In the genomic region with DNA sequence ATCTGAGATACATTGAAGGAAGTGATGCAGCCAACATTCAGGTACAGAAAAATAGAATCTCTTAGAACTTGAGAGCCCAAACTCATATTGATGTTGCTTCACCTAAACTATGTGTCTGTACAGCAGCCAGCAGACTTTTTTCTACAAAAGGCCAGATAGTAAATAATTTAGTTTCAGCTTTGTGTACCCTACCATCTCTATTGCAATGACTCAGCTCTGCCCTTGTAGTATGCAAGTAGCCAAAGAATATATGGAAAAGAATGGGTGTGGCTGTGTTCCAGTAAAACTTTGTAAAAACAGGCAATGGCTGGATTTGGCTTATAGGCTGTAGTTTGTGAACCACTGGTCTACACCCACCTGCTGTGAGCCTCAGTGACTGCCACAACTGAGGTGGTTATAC, we compare ENCODE assay signal across 18 cellular contexts.
DNase-seq lines count a peak whose midpoint lies in the region; ATAC-seq and TF ChIP-seq lines count a peak whose summit lies in the region.
"Had no signal": no experiment of that assay in that cellular context is flagged by ENCODE, and none has a peak within 500 bp of the region (broad histone marks: within the 10 kb centered on the region; RNA-seq: fewer than 3 reads in every experiment).

No MANE protein-coding gene starts in this region.

- H3K4me2 ChIP-seq in fibroblast of lung (ENCODE audit: extremely low read depth, insufficient read depth, low read length) = no peak overlapping the region

- no peak overlapping the region for H3K4me3 Mint-ChIP-seq in T-helper 2 cell treated with Interferon-gamma antibody and Interleukin-4, amounts not matched to agents 5 μg/mL and 100 μg/mL, for 36 hours
- H3K4me3 Mint-ChIP-seq in activated T-helper 1 cell treated with anti-CD3 and anti-CD28 coated beads, Interleukin-12 subunit alpha, Interleukin-12 subunit beta, Interleukin-2, Interleukin-4 antibody, amounts not matched to agents 30 ng/mL and 10 ng/mL and 1 ng/mL, durations not matched to agents 14 hours and 24 hours and 36 hours = no peak overlapping the region
- H3K4me3 Mint-ChIP-seq: CD8-positive, alpha-beta memory T cell had no signal

- no peaks in the 10 kb centered on the region for H4K20me1 ChIP-seq in fibroblast of lung (ENCODE audit: control insufficient read depth, extremely low read depth, insufficient read depth, low read length)

- no peaks in the 10 kb centered on the region for H3K36me3 Mint-ChIP-seq in T-helper 2 cell treated with Interferon-gamma antibody and Interleukin-4, amounts not matched to agents 5 μg/mL and 100 μg/mL, for 36 hours (ENCODE audit: low read depth)
- H3K36me3 Mint-ChIP-seq in activated T-helper 1 cell treated with anti-CD3 and anti-CD28 coated beads, Interleukin-12 subunit alpha, Interleukin-12 subunit beta, Interleukin-2, Interleukin-4 antibody, amounts not matched to agents 30 ng/mL and 10 ng/mL and 1 ng/mL, durations not matched to agents 14 hours and 24 hours and 36 hours (ENCODE audit: low read depth) = no peaks in the 10 kb centered on the region
- H3K36me3 Mint-ChIP-seq: CD8-positive, alpha-beta memory T cell had no signal

- no peak overlapping the region for H3K9ac ChIP-seq in fibroblast of lung (ENCODE audit: insufficient read depth, low read length)

- TF ChIP-seq CTCF in astrocyte of the spinal cord (IDR thresholded peaks at IDR 0.05; ENCODE audit: low read depth, low read length) (no peak), fibroblast of lung (conservative IDR thresholded peaks at IDR 0.05 in 1 of 2, IDR thresholded peaks at IDR 0.05 in 1 of 2; ENCODE audit: low read depth in 1 of 2, low read length in 2 of 2) (no peak)

- H3K27me3 Mint-ChIP-seq in T-helper 2 cell treated with Interferon-gamma antibody and Interleukin-4, amounts not matched to agents 5 μg/mL and 100 μg/mL, for 36 hours (ENCODE audit: low read depth) = no peaks in the 10 kb centered on the region
- no peaks in the 10 kb centered on the region for H3K27me3 Mint-ChIP-seq in activated T-helper 1 cell treated with anti-CD3 and anti-CD28 coated beads, Interleukin-12 subunit alpha, Interleukin-12 subunit beta, Interleukin-2, Interleukin-4 antibody, amounts not matched to agents 30 ng/mL and 10 ng/mL and 1 ng/mL, durations not matched to agents 14 hours and 24 hours and 36 hours (ENCODE audit: insufficient read depth)
- H3K27me3 Mint-ChIP-seq: CD8-positive, alpha-beta memory T cell had no signal

- peak; percentile 24 for DNase-seq in H4 (ENCODE audit: low spot score)
- peak; percentile 72 for DNase-seq in astrocyte of the spinal cord (ENCODE audit: low read depth, low spot score)
- DNase-seq in fibroblast of lung (ENCODE audit: low read depth in 2 of 2) = peak; percentile 43 to 82
- DNase-seq in skeletal muscle cell (ENCODE audit: low read depth) = peak; percentile 28
- no peak for DNase-seq in T-helper 2 cell treated with Interferon-gamma antibody and Interleukin-4, amounts not matched to agents 5 μg/mL and 100 μg/mL, for 36 hours (ENCODE audit: low spot score)
- DNase-seq in activated T-helper 1 cell treated with anti-CD3 and anti-CD28 coated beads, Interleukin-12 subunit alpha, Interleukin-12 subunit beta, Interleukin-2, Interleukin-4 antibody, amounts not matched to agents 30 ng/mL and 10 ng/mL and 1 ng/mL, durations not matched to agents 14 hours and 24 hours and 36 hours (ENCODE audit: low spot score) = no peak
- DNase-seq: C1 segment of cervical spinal cord; CD8-positive, alpha-beta memory T cell; NCI-H1417; NCI-H187 treated with DMSO at 0.1 percent for 48 hours; NCI-H226; NCI-H524 treated with DMSO at 0.1 percent for 48 hours; PC-3; SIG-M5 had no signal

- no peaks in the 10 kb centered on the region for H3K79me2 ChIP-seq in fibroblast of lung (ENCODE audit: control insufficient read depth, insufficient read depth, low read length)

- H3K27ac Mint-ChIP-seq in T-helper 2 cell treated with Interferon-gamma antibody and Interleukin-4, amounts not matched to agents 5 μg/mL and 100 μg/mL, for 36 hours = no peak overlapping the region
- H3K27ac Mint-ChIP-seq in activated T-helper 1 cell treated with anti-CD3 and anti-CD28 coated beads, Interleukin-12 subunit alpha, Interleukin-12 subunit beta, Interleukin-2, Interleukin-4 antibody, amounts not matched to agents 30 ng/mL and 10 ng/mL and 1 ng/mL, durations not matched to agents 14 hours and 24 hours and 36 hours = no peak overlapping the region
- H3K27ac Mint-ChIP-seq: CD8-positive, alpha-beta memory T cell had no signal

- no peaks in the 10 kb centered on the region for H3K36me3 ChIP-seq in fibroblast of lung (ENCODE audit: control insufficient read depth, insufficient read depth, low read length)

- no peak for TF ChIP-seq POLR2A in GM18505 (IDR thresholded peaks at IDR 0.05; ENCODE audit: borderline replicate concordance, extremely low read depth, insufficient read depth, insufficient read length)

- no peak overlapping the region for H3K27ac ChIP-seq in fibroblast of lung (ENCODE audit: insufficient read depth, low read length)
- H3K27ac ChIP-seq: RWPE1 had no signal

- peaks cover 12% of the 10 kb centered on the region for H3K4me1 ChIP-seq in fibroblast of lung (ENCODE audit: control insufficient read depth, extremely low read depth, insufficient read depth, low read length)

- in situ Hi-C loops in astrocyte of the spinal cord (cut with HindIII; ENCODE audit: low sequenced_read_pairs) = no loop called here

- H3K9me3 Mint-ChIP-seq in T-helper 2 cell treated with Interferon-gamma antibody and Interleukin-4, amounts not matched to agents 5 μg/mL and 100 μg/mL, for 36 hours = no peaks in the 10 kb centered on the region
- H3K9me3 Mint-ChIP-seq in activated T-helper 1 cell treated with anti-CD3 and anti-CD28 coated beads, Interleukin-12 subunit alpha, Interleukin-12 subunit beta, Interleukin-2, Interleukin-4 antibody, amounts not matched to agents 30 ng/mL and 10 ng/mL and 1 ng/mL, durations not matched to agents 14 hours and 24 hours and 36 hours = no peaks in the 10 kb centered on the region

- H2AFZ ChIP-seq in fibroblast of lung (ENCODE audit: low read length) = no peak overlapping the region

- no peaks in the 10 kb centered on the region for H3K4me1 Mint-ChIP-seq in T-helper 2 cell treated with Interferon-gamma antibody and Interleukin-4, amounts not matched to agents 5 μg/mL and 100 μg/mL, for 36 hours (ENCODE audit: low read depth)
- H3K4me1 Mint-ChIP-seq in activated T-helper 1 cell treated with anti-CD3 and anti-CD28 coated beads, Interleukin-12 subunit alpha, Interleukin-12 subunit beta, Interleukin-2, Interleukin-4 antibody, amounts not matched to agents 30 ng/mL and 10 ng/mL and 1 ng/mL, durations not matched to agents 14 hours and 24 hours and 36 hours (ENCODE audit: low read depth) = no peaks in the 10 kb centered on the region
- H3K4me1 Mint-ChIP-seq: CD8-positive, alpha-beta memory T cell had no signal

- no peak overlapping the region for H3K4me3 ChIP-seq in astrocyte of the spinal cord (ENCODE audit: low read depth, low read length)
- no peak overlapping the region for H3K4me3 ChIP-seq in fibroblast of lung (replicated peaks in 1 of 4; ENCODE audit: control extremely low read depth in 1 of 4, insufficient read depth in 1 of 4, low read depth in 3 of 4, low read length in 4 of 4)
- H3K4me3 ChIP-seq in skeletal muscle cell (ENCODE audit: low read depth, low read length) = no peak overlapping the region
- H3K4me3 ChIP-seq: K562 had no signal

- no peaks in the 10 kb centered on the region for H3K9me3 ChIP-seq in fibroblast of lung (ENCODE audit: control insufficient read depth, insufficient read depth, low read depth, low read length)

- intact Hi-C loops in activated T-helper 1 cell treated with anti-CD3 and anti-CD28 coated beads, Interleukin-12 subunit alpha, Interleukin-12 subunit beta, Interleukin-2, Interleukin-4 antibody, amounts not matched to agents 30 ng/mL and 10 ng/mL and 1 ng/mL, durations not matched to agents 14 hours and 24 hours and 36 hours (cut with micrococcal nuclease) = loop anchor here (10.0 kb wide), 1 partner anchor 1041 kb away; no protein-coding TSS in a partner anchor

- ATAC-seq in GM18505 (IDR thresholded peaks at IDR 0.05; ENCODE audit: unreplicated experiment) = no peak
- no peak for ATAC-seq in GM19397 (IDR thresholded peaks at IDR 0.05; ENCODE audit: unreplicated experiment)
- ATAC-seq: K562, PC-3 had no signal

- H3K27me3 ChIP-seq in fibroblast of lung (ENCODE audit: control insufficient read depth, insufficient read depth, low read length) = no peaks in the 10 kb centered on the region

Comparison
In these comparisons a context has a peak if more than half of its experiments do, and no peak if none do; other contexts are left out.
1. DNase-seq: peak in H4 (single experiment), astrocyte of the spinal cord (single experiment), fibroblast of lung (2 of 2) and skeletal muscle cell (single experiment); none in T-helper 2 cell treated with Interferon-gamma antibody and Interleukin-4, amounts not matched to agents 5 μg/mL and 100 μg/mL, for 36 hours (single experiment) and activated T-helper 1 cell treated with anti-CD3 and anti-CD28 coated beads, Interleukin-12 subunit alpha, Interleukin-12 subunit beta, Interleukin-2, Interleukin-4 antibody, amounts not matched to agents 30 ng/mL and 10 ng/mL and 1 ng/mL, durations not matched to agents 14 hours and 24 hours and 36 hours (single experiment).